1 cellular context compared by ENCODE assay signal in the genomic region with DNA sequence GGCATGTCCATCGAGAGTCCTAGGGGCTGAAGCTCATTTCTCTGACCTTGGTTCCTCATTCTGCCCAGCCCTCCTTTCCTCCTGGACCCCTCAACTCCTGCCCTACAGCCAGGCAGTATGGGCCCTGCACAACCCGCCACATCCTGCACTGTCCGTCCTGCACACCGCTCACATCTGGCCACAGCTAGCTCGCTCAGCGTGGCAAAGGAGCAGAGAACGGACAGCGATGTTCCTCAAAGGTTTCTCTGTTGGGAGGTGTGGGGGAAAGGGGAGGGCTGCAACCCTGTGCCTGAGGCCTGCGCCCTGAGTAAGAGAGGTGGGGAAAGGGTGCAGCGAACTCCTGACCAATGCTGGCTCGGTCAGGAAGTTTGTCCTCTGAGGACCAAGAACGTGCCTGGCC.
TF ChIP-seq lines count a peak whose summit lies in the region.

No MANE protein-coding gene starts in this region.

TF ChIP-seq in K562, 482 proteins besides CTCF, POLR2A, EP300 and RAD21:
- no peak for TF ChIP-seq HLTF (IDR thresholded peaks at IDR 0.05)
- no peak for TF ChIP-seq NR2C2 (CRISPR knock-in tag; IDR thresholded peaks at IDR 0.05)
- TF ChIP-seq NR2C2 (tag; IDR thresholded peaks at IDR 0.05) = no peak
